40 cellular contexts compared by ENCODE assay signal in genomic region chr2:234005126-234005525, GRCh38. TPM values are rescaled to one million over a fixed set of nuclear protein-coding genes. Genes with fewer than 3 reads are reported as not detected.
"Had no signal": no experiment of that assay in that cellular context is flagged by ENCODE, and none has a peak within 500 bp of the region (broad histone marks: within the 10 kb centered on the region; RNA-seq: fewer than 3 reads in every experiment).

No MANE protein-coding gene starts in this region.

- H3K27ac Mint-ChIP-seq: activated CD4-positive, alpha-beta memory T cell treated with anti-CD3 and anti-CD28 coated beads for 36 hours; activated CD4-positive, alpha-beta T cell treated with anti-CD3 and anti-CD28 coated beads for 36 hours; activated CD4-positive, alpha-beta T cell treated with anti-CD3 and anti-CD28 coated beads, Interleukin-2, amount 10 ng/mL, durations not matched to agents 24 days and 14 days; activated CD8-positive, alpha-beta memory T cell treated with anti-CD3 and anti-CD28 coated beads, Interleukin-2, amount 10 ng/mL, durations not matched to agents 7 days and 5 days; activated CD8-positive, alpha-beta T cell treated with anti-CD3 and anti-CD28 coated beads, Interleukin-2, amount 10 ng/mL, durations not matched to agents 7 days and 5 days; activated naive CD4-positive, alpha-beta T cell treated with anti-CD3 and anti-CD28 coated beads for 36 hours; activated naive CD4-positive, alpha-beta T cell treated with anti-CD3 and anti-CD28 coated beads, Interleukin-2, amount 50 U/mL, for 24 hours; activated naive CD8-positive, alpha-beta T cell treated with anti-CD3 and anti-CD28 coated beads, Interleukin-2, amount 10 ng/mL, durations not matched to agents 7 days and 5 days; activated T-helper 1 cell treated with anti-CD3 and anti-CD28 coated beads, Interleukin-12 subunit alpha, Interleukin-12 subunit beta, Interleukin-2, Interleukin-4 antibody, amounts not matched to agents 30 ng/mL and 10 ng/mL and 1 ng/mL, durations not matched to agents 14 hours and 24 hours and 36 hours; activated T-helper 2 cell treated with anti-CD3 and anti-CD28 coated beads, Interferon-gamma antibody, Interleukin-2, Interleukin-4, amounts not matched to agents 10 μg/mL and 5 μg/mL and 100 μg/mL, durations not matched to agents 14 hours and 24 hours and 36 hours; brain had no signal

- H3K9me3 ChIP-seq: breast epithelium, colonic mucosa, esophagus squamous epithelium, gastroesophageal sphincter, heart right ventricle had no signal

- DNase-seq: activated CD4-positive, alpha-beta memory T cell treated with anti-CD3 and anti-CD28 coated beads for 36 hours; activated CD4-positive, alpha-beta T cell treated with anti-CD3 and anti-CD28 coated beads for 36 hours; activated CD4-positive, alpha-beta T cell treated with anti-CD3 and anti-CD28 coated beads, Interleukin-2, amount 10 ng/mL, durations not matched to agents 24 days and 14 days; activated CD4-positive, CD25-positive, alpha-beta regulatory T cell; activated CD4-positive, CD25-positive, alpha-beta regulatory T cell treated with anti-CD3 and anti-CD28 coated beads, Interleukin-2, amount 50 U/mL, for 72 hours; activated CD8-positive, alpha-beta memory T cell treated with anti-CD3 and anti-CD28 coated beads, Interleukin-2, amount 10 ng/mL, durations not matched to agents 7 days and 5 days; activated CD8-positive, alpha-beta memory T cell treated with anti-CD3 and anti-CD28 coated beads, Interleukin-2, amount 50 U/mL, for 4 hours; activated CD8-positive, alpha-beta T cell treated with anti-CD3 and anti-CD28 coated beads, Interleukin-2, amount 10 ng/mL, durations not matched to agents 7 days and 5 days; activated effector memory CD4-positive, alpha-beta T cell treated with anti-CD3 and anti-CD28 coated beads, Interleukin-2, amount 50 U/mL, for 16 hours; activated naive CD4-positive, alpha-beta T cell treated with anti-CD3 and anti-CD28 coated beads for 36 hours; activated naive CD8-positive, alpha-beta T cell treated with anti-CD3 and anti-CD28 coated beads, Interleukin-2, amount 10 ng/mL, durations not matched to agents 7 days and 5 days; activated T-cell treated with anti-CD3 and anti-CD28 coated beads, Interleukin-2, amount 50 U/mL, for 1 hour; activated T-cell treated with anti-CD3 and anti-CD28 coated beads, Interleukin-2, amount 50 U/mL, for 48 hours; amygdala; aorta; central memory CD4-positive, alpha-beta T cell; cerebellar nuclear complex; colonic mucosa; effector CD8-positive, alpha-beta T cell; esophagus squamous epithelium; foreskin melanocyte; heart right ventricle; T-helper 2 cell had no signal

- H3K27me3 Mint-ChIP-seq: activated CD4-positive, alpha-beta memory T cell treated with anti-CD3 and anti-CD28 coated beads for 36 hours; activated CD4-positive, alpha-beta T cell treated with anti-CD3 and anti-CD28 coated beads for 36 hours; activated naive CD4-positive, alpha-beta T cell treated with anti-CD3 and anti-CD28 coated beads, Interleukin-2, amount 50 U/mL, for 24 hours had no signal

- H3K4me3 ChIP-seq: breast epithelium, cardiac muscle cell, colonic mucosa, esophagus squamous epithelium, gastroesophageal sphincter, heart right ventricle had no signal

- H3K4me1 ChIP-seq: breast epithelium, colonic mucosa, gastroesophageal sphincter, heart right ventricle had no signal

- H3K27ac ChIP-seq: cardiac muscle cell, colonic mucosa, epithelial cell of prostate, esophagus squamous epithelium, gastroesophageal sphincter, heart right ventricle had no signal

- H3K36me3 ChIP-seq: breast epithelium, cardiac muscle cell, colonic mucosa, esophagus squamous epithelium, gastroesophageal sphincter, heart right ventricle had no signal

- H3K36me3 Mint-ChIP-seq: activated CD4-positive, alpha-beta memory T cell treated with anti-CD3 and anti-CD28 coated beads for 36 hours; activated CD8-positive, alpha-beta memory T cell treated with anti-CD3 and anti-CD28 coated beads, Interleukin-2, amount 10 ng/mL, durations not matched to agents 7 days and 5 days; activated naive CD4-positive, alpha-beta T cell treated with anti-CD3 and anti-CD28 coated beads, Interleukin-2, amount 50 U/mL, for 24 hours; brain had no signal

- ATAC-seq: activated CD4-positive, alpha-beta T cell treated with anti-CD3 and anti-CD28 coated beads for 36 hours; activated CD8-positive, alpha-beta memory T cell treated with anti-CD3 and anti-CD28 coated beads, Interleukin-2, amount 10 ng/mL, durations not matched to agents 7 days and 5 days; activated CD8-positive, alpha-beta T cell treated with anti-CD3 and anti-CD28 coated beads, Interleukin-2, amount 10 ng/mL, durations not matched to agents 7 days and 5 days; gastroesophageal sphincter; heart right ventricle had no signal

- H3K4me3 Mint-ChIP-seq: activated CD4-positive, alpha-beta memory T cell treated with anti-CD3 and anti-CD28 coated beads for 36 hours; activated CD4-positive, alpha-beta T cell treated with anti-CD3 and anti-CD28 coated beads for 36 hours; activated CD4-positive, alpha-beta T cell treated with anti-CD3 and anti-CD28 coated beads, Interleukin-2, amount 10 ng/mL, durations not matched to agents 24 days and 14 days; activated CD8-positive, alpha-beta memory T cell treated with anti-CD3 and anti-CD28 coated beads, Interleukin-2, amount 10 ng/mL, durations not matched to agents 7 days and 5 days; activated CD8-positive, alpha-beta T cell treated with anti-CD3 and anti-CD28 coated beads, Interleukin-2, amount 10 ng/mL, durations not matched to agents 7 days and 5 days; activated naive CD4-positive, alpha-beta T cell treated with anti-CD3 and anti-CD28 coated beads for 36 hours; activated naive CD4-positive, alpha-beta T cell treated with anti-CD3 and anti-CD28 coated beads, Interleukin-2, amount 50 U/mL, for 24 hours; activated naive CD8-positive, alpha-beta T cell treated with anti-CD3 and anti-CD28 coated beads, Interleukin-2, amount 10 ng/mL, durations not matched to agents 7 days and 5 days; activated T-helper 1 cell treated with anti-CD3 and anti-CD28 coated beads, Interleukin-12 subunit alpha, Interleukin-12 subunit beta, Interleukin-2, Interleukin-4 antibody, amounts not matched to agents 30 ng/mL and 10 ng/mL and 1 ng/mL, durations not matched to agents 14 hours and 24 hours and 36 hours; brain had no signal

- H3K27me3 ChIP-seq: breast epithelium, colonic mucosa had no signal

- H3K9me3 Mint-ChIP-seq: activated CD4-positive, alpha-beta memory T cell treated with anti-CD3 and anti-CD28 coated beads for 36 hours; activated CD4-positive, alpha-beta T cell treated with anti-CD3 and anti-CD28 coated beads, Interleukin-2, amount 10 ng/mL, durations not matched to agents 24 days and 14 days; activated naive CD4-positive, alpha-beta T cell treated with anti-CD3 and anti-CD28 coated beads for 36 hours; activated naive CD4-positive, alpha-beta T cell treated with anti-CD3 and anti-CD28 coated beads, Interleukin-2, amount 50 U/mL, for 24 hours; activated naive CD8-positive, alpha-beta T cell treated with anti-CD3 and anti-CD28 coated beads, Interleukin-2, amount 10 ng/mL, durations not matched to agents 7 days and 5 days; activated T-helper 1 cell treated with anti-CD3 and anti-CD28 coated beads, Interleukin-12 subunit alpha, Interleukin-12 subunit beta, Interleukin-2, Interleukin-4 antibody, amounts not matched to agents 30 ng/mL and 10 ng/mL and 1 ng/mL, durations not matched to agents 14 hours and 24 hours and 36 hours; activated T-helper 2 cell treated with anti-CD3 and anti-CD28 coated beads, Interferon-gamma antibody, Interleukin-2, Interleukin-4, amounts not matched to agents 10 μg/mL and 5 μg/mL and 100 μg/mL, durations not matched to agents 14 hours and 24 hours and 36 hours; brain had no signal

RNA-seq across cellular contexts. Expression of gene SPP2, which starts 45.4 kb away (rescaled TPM):
- total RNA-seq: activated CD4-positive, alpha-beta memory T cell treated with anti-CD3 and anti-CD28 coated beads for 36 hours; activated CD4-positive, alpha-beta T cell treated with anti-CD3 and anti-CD28 coated beads for 36 hours; activated CD4-positive, alpha-beta T cell treated with anti-CD3 and anti-CD28 coated beads, Interleukin-2, amount 10 ng/mL, durations not matched to agents 24 days and 14 days; activated CD8-positive, alpha-beta memory T cell treated with anti-CD3 and anti-CD28 coated beads for 36 hours; activated CD8-positive, alpha-beta memory T cell treated with anti-CD3 and anti-CD28 coated beads, Interleukin-2, amount 10 ng/mL, durations not matched to agents 7 days and 5 days; activated CD8-positive, alpha-beta T cell treated with anti-CD3 and anti-CD28 coated beads, Interleukin-2, amount 10 ng/mL, durations not matched to agents 7 days and 5 days; activated naive CD4-positive, alpha-beta T cell treated with anti-CD3 and anti-CD28 coated beads for 36 hours; activated naive CD8-positive, alpha-beta T cell treated with anti-CD3 and anti-CD28 coated beads, Interleukin-2, amount 10 ng/mL, durations not matched to agents 7 days and 5 days; activated T-helper 1 cell treated with anti-CD3 and anti-CD28 coated beads, Interleukin-12 subunit alpha, Interleukin-12 subunit beta, Interleukin-2, Interleukin-4 antibody, amounts not matched to agents 30 ng/mL and 10 ng/mL and 1 ng/mL, durations not matched to agents 14 hours and 24 hours and 36 hours; activated T-helper 2 cell treated with anti-CD3 and anti-CD28 coated beads, Interferon-gamma antibody, Interleukin-2, Interleukin-4, amounts not matched to agents 10 μg/mL and 5 μg/mL and 100 μg/mL, durations not matched to agents 14 hours and 24 hours and 36 hours; aorta; breast epithelium; cardiac muscle cell; colonic mucosa; dermis microvascular lymphatic vessel endothelial cell; endothelial cell of umbilical vein; esophagus squamous epithelium; fibroblast of lung; fibroblast of villous mesenchyme; gastroesophageal sphincter; glomerular endothelial cell; heart right ventricle; T-helper 1 cell treated with Interleukin-12 subunit alpha and Interleukin-12 subunit beta and Interleukin-4 antibody, amounts not matched to agents 30 ng/mL and 1 ng/mL, for 36 hours had no signal
- polyA plus RNA-seq: adipose tissue, aorta, cardiac muscle cell, endothelial cell of umbilical vein, esophagus, fibroblast of lung, heart right ventricle had no signal
